In the genomic region with DNA sequence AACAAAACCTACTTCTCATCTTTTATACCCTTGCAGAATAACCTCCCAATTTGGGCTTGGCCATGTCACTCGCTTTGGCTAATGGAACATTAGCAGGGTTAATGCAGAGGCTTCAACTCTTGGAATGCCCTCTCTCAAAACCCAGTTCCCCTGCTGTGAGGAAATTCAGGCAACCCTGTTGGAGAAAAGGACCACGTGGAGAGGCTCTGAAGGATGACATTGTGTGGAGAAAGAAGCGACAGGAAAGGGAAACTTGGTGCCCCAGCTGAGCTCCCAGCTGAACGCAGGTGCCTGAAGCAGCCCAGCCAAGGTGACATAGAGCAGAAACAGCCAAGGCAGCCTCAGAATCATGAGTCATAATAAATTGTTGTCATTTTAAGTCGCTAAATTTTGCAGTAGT, we compare ENCODE assay signal across 25 cellular contexts.
"Had no signal": no experiment of that assay in that cellular context is flagged by ENCODE, and none has a peak within 500 bp of the region (broad histone marks: within the 10 kb centered on the region; RNA-seq: fewer than 3 reads in every experiment).

No MANE protein-coding gene starts in this region.

- ATAC-seq: activated T-helper 17 cell treated with anti-CD3 and anti-CD28 coated beads, Interleukin-2, amount 50 U/mL, for 72 hours; PC-3 had no signal

- DNase-seq: activated B cell treated with CpG ODN at 0.5 μM for 24 hours; activated CD4-positive, alpha-beta T cell treated with anti-CD3 and anti-CD28 coated beads for 1 hour; activated CD4-positive, alpha-beta T cell treated with anti-CD3 and anti-CD28 coated beads, Interleukin-2, amount 10 ng/mL, durations not matched to agents 24 days and 14 days; activated CD4-positive, alpha-beta T cell treated with anti-CD3 and anti-CD28 coated beads, Interleukin-2, amount 50 U/mL, for 48 hours; activated CD8-positive, alpha-beta memory T cell treated with anti-CD3 and anti-CD28 coated beads for 24 hours; activated gamma-delta T cell; activated naive CD4-positive, alpha-beta T cell treated with anti-CD3 and anti-CD28 coated beads for 36 hours; activated naive CD8-positive, alpha-beta T cell treated with anti-CD3 and anti-CD28 coated beads for 36 hours; activated T-cell treated with anti-CD3 and anti-CD28 coated beads for 4 hours; activated T-cell treated with anti-CD3 and anti-CD28 coated beads, Interleukin-2, amount 50 U/mL, for 48 hours; brain microvascular endothelial cell; NCI-H1092 treated with DMSO at 0.1 percent for 48 hours; NCI-H1417 treated with DMSO at 0.1 percent for 48 hours; NCI-H187; NCI-H2081; NCI-H446; NCI-H524; PC-3; SHP77; T-helper 9 cell had no signal

- H3K27ac ChIP-seq: brain microvascular endothelial cell, cardiac muscle cell, KMS-11 had no signal

- H3K4me1 Mint-ChIP-seq: activated B cell treated with CpG ODN at 0.5 μM for 24 hours; activated CD4-positive, alpha-beta T cell treated with anti-CD3 and anti-CD28 coated beads, Interleukin-2, amount 10 ng/mL, durations not matched to agents 24 days and 14 days; activated naive CD8-positive, alpha-beta T cell treated with anti-CD3 and anti-CD28 coated beads for 36 hours; activated T-helper 17 cell treated with anti-CD3 and anti-CD28 coated beads, Interleukin-2, amount 50 U/mL, for 72 hours had no signal

- H3K9ac ChIP-seq: KMS-11 had no signal

- FAIRE-seq: RCC 7860 had no signal

- H3K27me3 ChIP-seq: brain microvascular endothelial cell, cardiac muscle cell had no signal

- H3K9me3 Mint-ChIP-seq: activated B cell treated with CpG ODN at 0.5 μM for 24 hours; activated CD4-positive, alpha-beta T cell treated with anti-CD3 and anti-CD28 coated beads, Interleukin-2, amount 10 ng/mL, durations not matched to agents 24 days and 14 days; activated naive CD4-positive, alpha-beta T cell treated with anti-CD3 and anti-CD28 coated beads for 36 hours; activated naive CD8-positive, alpha-beta T cell treated with anti-CD3 and anti-CD28 coated beads for 36 hours; activated T-helper 17 cell treated with anti-CD3 and anti-CD28 coated beads, Interleukin-2, amount 50 U/mL, for 72 hours; T-helper 1 cell treated with Interleukin-12 subunit alpha and Interleukin-12 subunit beta and Interleukin-4 antibody, amounts not matched to agents 30 μg/mL and 1 μg/mL, for 36 hours had no signal

- H3K4me3 ChIP-seq: cardiac muscle cell had no signal

- H3K36me3 Mint-ChIP-seq: activated naive CD8-positive, alpha-beta T cell treated with anti-CD3 and anti-CD28 coated beads for 36 hours had no signal

- H3K27ac Mint-ChIP-seq: activated B cell treated with CpG ODN at 0.5 μM for 24 hours; activated CD4-positive, alpha-beta T cell treated with anti-CD3 and anti-CD28 coated beads, Interleukin-2, amount 10 ng/mL, durations not matched to agents 24 days and 14 days; activated naive CD4-positive, alpha-beta T cell treated with anti-CD3 and anti-CD28 coated beads for 36 hours; activated naive CD8-positive, alpha-beta T cell treated with anti-CD3 and anti-CD28 coated beads for 36 hours; activated T-helper 17 cell treated with anti-CD3 and anti-CD28 coated beads, Interleukin-2, amount 50 U/mL, for 72 hours; T-helper 1 cell treated with Interleukin-12 subunit alpha and Interleukin-12 subunit beta and Interleukin-4 antibody, amounts not matched to agents 30 μg/mL and 1 μg/mL, for 36 hours had no signal

- H3K4me2 ChIP-seq: KMS-11 had no signal

- H3K4me3 Mint-ChIP-seq: activated B cell treated with CpG ODN at 0.5 μM for 24 hours; activated CD4-positive, alpha-beta T cell treated with anti-CD3 and anti-CD28 coated beads, Interleukin-2, amount 10 ng/mL, durations not matched to agents 24 days and 14 days; activated naive CD4-positive, alpha-beta T cell treated with anti-CD3 and anti-CD28 coated beads for 36 hours; activated naive CD8-positive, alpha-beta T cell treated with anti-CD3 and anti-CD28 coated beads for 36 hours; activated T-helper 17 cell treated with anti-CD3 and anti-CD28 coated beads, Interleukin-2, amount 50 U/mL, for 72 hours; T-helper 1 cell treated with Interleukin-12 subunit alpha and Interleukin-12 subunit beta and Interleukin-4 antibody, amounts not matched to agents 30 μg/mL and 1 μg/mL, for 36 hours had no signal
